In the genomic region with DNA sequence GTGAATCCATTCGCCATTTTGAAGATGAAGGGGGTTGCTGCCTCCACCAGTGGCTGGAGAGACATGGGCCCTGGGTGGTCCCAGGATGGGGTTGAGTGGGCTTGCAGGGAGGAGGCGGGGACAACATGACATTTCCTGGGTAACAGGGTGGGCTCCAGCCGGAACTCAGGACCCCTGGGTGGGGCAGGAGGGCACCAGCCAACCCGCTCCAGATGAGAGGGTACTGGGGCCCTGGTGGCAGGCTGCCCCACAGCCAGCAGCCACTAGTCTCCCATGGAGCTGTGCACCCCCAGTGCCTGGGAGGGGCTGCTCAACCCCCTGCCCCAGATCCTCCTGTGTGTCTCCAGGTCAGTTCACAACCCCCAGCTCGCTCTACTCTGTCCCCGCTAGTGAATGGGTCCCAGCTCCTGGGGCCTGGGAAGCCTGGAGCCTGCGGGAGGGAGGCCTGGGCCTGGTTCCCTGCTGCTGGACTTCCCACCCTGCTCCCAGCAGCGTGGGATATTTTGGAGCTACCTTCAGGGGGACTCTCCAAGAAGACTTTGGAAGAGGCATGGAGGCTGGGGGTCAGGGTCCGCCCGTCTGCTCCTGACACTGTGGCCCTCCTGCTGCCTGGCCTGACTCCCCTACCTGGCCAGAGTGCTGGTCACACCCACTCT, we compare ENCODE assay signal across 10 cellular contexts. TPM values are rescaled to one million over a fixed set of nuclear protein-coding genes. Genes with fewer than 3 reads are reported as not detected.
DNase-seq lines count a peak whose midpoint lies in the region; ATAC-seq and TF ChIP-seq lines count a peak whose summit lies in the region.
"Had no signal": no experiment of that assay in that cellular context is flagged by ENCODE, and none has a peak within 500 bp of the region (broad histone marks: within the 10 kb centered on the region; RNA-seq: fewer than 3 reads in every experiment).

No MANE protein-coding gene starts in this region.

- TF ChIP-seq POLR2A in esophagus muscularis mucosa (IDR thresholded peaks at IDR 0.05; ENCODE audit: low read depth), result no peak

- H3K27ac Mint-ChIP-seq in activated CD4-positive, alpha-beta memory T cell treated with anti-CD3 and anti-CD28 coated beads, Interleukin-2, amount 10 ng/mL, durations not matched to agents 7 days and 5 days, result peak overlapping the region; percentile 87
- H3K27ac Mint-ChIP-seq in stimulated activated naive B cell treated with anti-CD40 and anti-IgM and Interleukin-4, amounts not matched to agents 10 μg/mL and 1 μg/mL and 100 μg/mL, for 72 hours, result peak overlapping the region; percentile 91
- H3K27ac Mint-ChIP-seq: nephron progenitor cell had no signal

- H3K4me3 ChIP-seq in esophagus muscularis mucosa, result no peak overlapping the region
- H3K4me3 ChIP-seq: SJCRH30 had no signal

- intact Hi-C loops in esophagus muscularis mucosa (cut with DNase I), result no loop called here

- no peak overlapping the region for H3K27ac ChIP-seq in esophagus muscularis mucosa (replicated peaks in 1 of 4)
- H3K27ac ChIP-seq: SJCRH30 had no signal

- no peak for ATAC-seq in stimulated activated naive B cell treated with anti-CD40 and anti-IgM and Interleukin-4, amounts not matched to agents 10 μg/mL and 1 μg/mL and 100 μg/mL, for 72 hours (replicated peaks)

- POLR2A ChIA-PET in activated CD4-positive, alpha-beta memory T cell treated with anti-CD3 and anti-CD28 coated beads, Interleukin-2, amount 10 ng/mL, durations not matched to agents 7 days and 5 days (lab: Charles Lee), result interaction anchor here (0.9 to 4.6 kb wide), 5 partner anchors 9 to 31 kb away, joined by 3 to 25 read pairs (median 8); no protein-coding TSS in a partner anchor

- peaks cover 0 to 16% (median 5%) of the 10 kb centered on the region in 4 donors for H3K9me3 ChIP-seq in esophagus muscularis mucosa
- H3K9me3 ChIP-seq: SJCRH30 had no signal

- no peak for TF ChIP-seq EP300 in esophagus muscularis mucosa (IDR thresholded peaks at IDR 0.05)

- peaks cover 74% of the 10 kb centered on the region for H3K4me1 Mint-ChIP-seq in activated CD4-positive, alpha-beta memory T cell treated with anti-CD3 and anti-CD28 coated beads, Interleukin-2, amount 10 ng/mL, durations not matched to agents 7 days and 5 days
- H3K4me1 Mint-ChIP-seq in stimulated activated naive B cell treated with anti-CD40 and anti-IgM and Interleukin-4, amounts not matched to agents 10 μg/mL and 1 μg/mL and 100 μg/mL, for 72 hours, result peaks cover 40 to 83% of the 10 kb centered on the region in 2 donors

- H3K27me3 Mint-ChIP-seq in activated CD4-positive, alpha-beta memory T cell treated with anti-CD3 and anti-CD28 coated beads, Interleukin-2, amount 10 ng/mL, durations not matched to agents 7 days and 5 days, result no peaks in the 10 kb centered on the region
- peaks cover 4 to 8% of the 10 kb centered on the region in 2 donors for H3K27me3 Mint-ChIP-seq in stimulated activated naive B cell treated with anti-CD40 and anti-IgM and Interleukin-4, amounts not matched to agents 10 μg/mL and 1 μg/mL and 100 μg/mL, for 72 hours

- peaks cover 5 to 21% (median 16%) of the 10 kb centered on the region in 4 donors for H3K4me1 ChIP-seq in esophagus muscularis mucosa
- H3K4me1 ChIP-seq: SJCRH30 had no signal

- WGBS in esophagus muscularis mucosa, result 92% methylated on average over 3 of the region's 10 CpGs

- H3K27me3 ChIP-seq in esophagus muscularis mucosa, result peaks cover 0 to 36% (median 5%) of the 10 kb centered on the region in 4 donors
- H3K27me3 ChIP-seq: SJCRH30 had no signal

- H3K36me3 ChIP-seq in esophagus muscularis mucosa, result no peaks in the 10 kb centered on the region
- H3K36me3 ChIP-seq: SJCRH30 had no signal

- no peak overlapping the region for H3K4me3 Mint-ChIP-seq in activated CD4-positive, alpha-beta memory T cell treated with anti-CD3 and anti-CD28 coated beads, Interleukin-2, amount 10 ng/mL, durations not matched to agents 7 days and 5 days
- peak overlapping the region in 1 of 2 donors; percentile 3 for H3K4me3 Mint-ChIP-seq in stimulated activated naive B cell treated with anti-CD40 and anti-IgM and Interleukin-4, amounts not matched to agents 10 μg/mL and 1 μg/mL and 100 μg/mL, for 72 hours
- H3K4me3 Mint-ChIP-seq: nephron progenitor cell had no signal

- H3K36me3 Mint-ChIP-seq in activated CD4-positive, alpha-beta memory T cell treated with anti-CD3 and anti-CD28 coated beads, Interleukin-2, amount 10 ng/mL, durations not matched to agents 7 days and 5 days (ENCODE audit: low read depth), result peaks cover 39% of the 10 kb centered on the region
- peaks cover 77 to 81% of the 10 kb centered on the region in 2 donors for H3K36me3 Mint-ChIP-seq in stimulated activated naive B cell treated with anti-CD40 and anti-IgM and Interleukin-4, amounts not matched to agents 10 μg/mL and 1 μg/mL and 100 μg/mL, for 72 hours

- no peak for TF ChIP-seq CTCF in esophagus muscularis mucosa (IDR thresholded peaks at IDR 0.05)

- CTCF ChIA-PET in activated CD4-positive, alpha-beta memory T cell treated with anti-CD3 and anti-CD28 coated beads, Interleukin-2, amount 10 ng/mL, durations not matched to agents 7 days and 5 days (lab: Charles Lee), result interaction anchor here (1.3 to 1.4 kb wide), 2 partner anchors 16 to 48 kb away, joined by 4 to 5 read pairs; no protein-coding TSS in a partner anchor

- peaks cover 11% of the 10 kb centered on the region for H3K9me3 Mint-ChIP-seq in activated CD4-positive, alpha-beta memory T cell treated with anti-CD3 and anti-CD28 coated beads, Interleukin-2, amount 10 ng/mL, durations not matched to agents 7 days and 5 days
- H3K9me3 Mint-ChIP-seq in stimulated activated naive B cell treated with anti-CD40 and anti-IgM and Interleukin-4, amounts not matched to agents 10 μg/mL and 1 μg/mL and 100 μg/mL, for 72 hours, result peaks cover 13 to 17% of the 10 kb centered on the region in 2 donors

- peak; percentile 8 for DNase-seq in activated T-cell treated with anti-CD3 and anti-CD28 coated beads, Interleukin-2, amount 50 U/mL, for 1 hour
- DNase-seq in activated T-cell treated with anti-CD3 and anti-CD28 coated beads for 4 hours (no peak), esophagus muscularis mucosa (ENCODE audit: extremely low spot score) (peak; percentile 81), NCI-H1436 (lab: John Stamatoyannopoulos, UW) (no peak), NCI-H1105 (lab: John Stamatoyannopoulos, UW) (no peak), DMS79 (lab: John Stamatoyannopoulos, UW) (no peak)
- DNase-seq in activated CD4-positive, alpha-beta memory T cell treated with anti-CD3 and anti-CD28 coated beads, Interleukin-2, amount 10 ng/mL, durations not matched to agents 7 days and 5 days, result peak; percentile 17
- peak; percentile 0 for DNase-seq in stimulated activated naive B cell treated with anti-CD40 and anti-IgM and Interleukin-4, amounts not matched to agents 10 μg/mL and 1 μg/mL and 100 μg/mL, for 72 hours
- DNase-seq: nephron progenitor cell, SJCRH30 had no signal

RNA-seq across cellular contexts. Expression of a gene that starts 55.9 kb away (rescaled TPM):
- 10 to 100 TPM; 23.6 to 24.6 TPM for total RNA-seq in activated CD4-positive, alpha-beta memory T cell treated with anti-CD3 and anti-CD28 coated beads, Interleukin-2, amount 10 ng/mL, durations not matched to agents 7 days and 5 days
- 1 to 10 TPM in 2 of 4 donors, under 1 TPM in 2; 0.33 to 5.5 (median 0.86) TPM for total RNA-seq in esophagus muscularis mucosa

Comparison
In these comparisons a context has a peak if more than half of its experiments do, and no peak if none do; other contexts are left out.
1. DNase-seq: peak in activated T-cell treated with anti-CD3 and anti-CD28 coated beads, Interleukin-2, amount 50 U/mL, for 1 hour (single experiment), activated CD4-positive, alpha-beta memory T cell treated with anti-CD3 and anti-CD28 coated beads, Interleukin-2, amount 10 ng/mL, durations not matched to agents 7 days and 5 days (single experiment), esophagus muscularis mucosa (single experiment) and stimulated activated naive B cell treated with anti-CD40 and anti-IgM and Interleukin-4, amounts not matched to agents 10 μg/mL and 1 μg/mL and 100 μg/mL, for 72 hours (single experiment); none in activated T-cell treated with anti-CD3 and anti-CD28 coated beads for 4 hours (single experiment), NCI-H1436 (single experiment), NCI-H1105 (single experiment) and DMS79 (single experiment).